8 cellular contexts compared by ENCODE assay signal in genomic region chr1:32250893-32251716, GRCh38. TPM values are rescaled to one million over a fixed set of nuclear protein-coding genes. Genes with fewer than 3 reads are reported as not detected.
DNase-seq lines count a peak whose midpoint lies in the region; ATAC-seq and TF ChIP-seq lines count a peak whose summit lies in the region.

TSS of gene LCK (plus strand) at chr1:32251265. CDS start at chr1:32274330, 23,065 bp downstream.

- no peaks in the 10 kb centered on the region for H3K4me1 ChIP-seq in endodermal cell (ENCODE audit: control insufficient read depth, insufficient read depth, low read length)

- no peak for TF ChIP-seq CTCF in endodermal cell (conservative IDR thresholded peaks at IDR 0.05)

- H3K36me3 ChIP-seq in endodermal cell (ENCODE audit: control insufficient read depth, insufficient read depth, low read length) = no peaks in the 10 kb centered on the region

- no peaks in the 10 kb centered on the region for H3K36me3 Mint-ChIP-seq in endodermal cell (ENCODE audit: low read depth)

- no peak within 1 kb of the TSS for H3K9ac ChIP-seq in endodermal cell (ENCODE audit: extremely low read depth, low read length, poor library complexity, severe bottlenecking)

- peaks cover 3% of the 10 kb centered on the region for H3K4me1 Mint-ChIP-seq in endodermal cell

- H3K27me3 ChIP-seq in endodermal cell (ENCODE audit: control insufficient read depth, insufficient read depth, low read length, poor library complexity, severe bottlenecking) = no peaks in the 10 kb centered on the region

- no peaks in the 10 kb centered on the region for H3K9me3 ChIP-seq in endodermal cell (ENCODE audit: control insufficient read depth, low read length)

- no peak within 1 kb of the TSS for H3K27ac Mint-ChIP-seq in endodermal cell

- no peak within 1 kb of the TSS for H3K4me3 Mint-ChIP-seq in endodermal cell

- 88 to 90% methylated on average over 15 to 25 of the region's 25 CpGs for WGBS in endodermal cell (ENCODE audit: insufficient coverage in 1 of 2, insufficient read length in 1 of 2), 2 experiments

- peak; percentile 41 for DNase-seq in activated CD4-positive, alpha-beta T cell treated with anti-CD3 and anti-CD28 coated beads for 1 hour
- DNase-seq in endodermal cell (peak; percentile 58), hypothalamus (lab: John Stamatoyannopoulos, UW) (no peak)
- peak; percentile 59 to 69 for DNase-seq in stimulated activated CD4-positive, alpha-beta T cell treated with anti-CD3 and anti-CD28 coated beads, Interleukin-2, amount 100 ng/mL, for 48 hours

- no peaks in the 10 kb centered on the region for H3K27me3 Mint-ChIP-seq in endodermal cell (ENCODE audit: insufficient read depth)

- peak; percentile 31 for ATAC-seq in GM18909 (IDR thresholded peaks at IDR 0.05; ENCODE audit: poor library complexity, unreplicated experiment)
- ATAC-seq in HG03025 (IDR thresholded peaks at IDR 0.05; ENCODE audit: low FRiP score, unreplicated experiment) = no peak
- ATAC-seq in GM18867 (IDR thresholded peaks at IDR 0.05; ENCODE audit: unreplicated experiment) = no peak
- no peak for ATAC-seq in GM21786 (IDR thresholded peaks at IDR 0.05; ENCODE audit: unreplicated experiment)

- no peak within 1 kb of the TSS for H3K4me3 ChIP-seq in endodermal cell (ENCODE audit: low read length)

- no peaks in the 10 kb centered on the region for H3K9me3 Mint-ChIP-seq in endodermal cell

- H3K27ac ChIP-seq in endodermal cell (ENCODE audit: low read depth, low read length) = no peak within 1 kb of the TSS

RNA-seq across cellular contexts. Expression of gene LCK, which starts in this region (rescaled TPM):
- total RNA-seq in endodermal cell = 1 to 10 TPM; 1.8 to 4.4 TPM
- polyA plus RNA-seq in endodermal cell (2013, experiment 1 of 2) = 1.8 TPM
- 0.33 TPM for polyA plus RNA-seq in endodermal cell (2013, experiment 2 of 2)

Comparison
In these comparisons a context has a peak if more than half of its experiments do, and no peak if none do; other contexts are left out.
1. DNase-seq: peak in activated CD4-positive, alpha-beta T cell treated with anti-CD3 and anti-CD28 coated beads for 1 hour (single experiment), endodermal cell (single experiment) and stimulated activated CD4-positive, alpha-beta T cell treated with anti-CD3 and anti-CD28 coated beads, Interleukin-2, amount 100 ng/mL, for 48 hours (2 of 2); none in hypothalamus (0 of 51).